ENCODE assay signal across 15 cellular contexts in the genomic region with DNA sequence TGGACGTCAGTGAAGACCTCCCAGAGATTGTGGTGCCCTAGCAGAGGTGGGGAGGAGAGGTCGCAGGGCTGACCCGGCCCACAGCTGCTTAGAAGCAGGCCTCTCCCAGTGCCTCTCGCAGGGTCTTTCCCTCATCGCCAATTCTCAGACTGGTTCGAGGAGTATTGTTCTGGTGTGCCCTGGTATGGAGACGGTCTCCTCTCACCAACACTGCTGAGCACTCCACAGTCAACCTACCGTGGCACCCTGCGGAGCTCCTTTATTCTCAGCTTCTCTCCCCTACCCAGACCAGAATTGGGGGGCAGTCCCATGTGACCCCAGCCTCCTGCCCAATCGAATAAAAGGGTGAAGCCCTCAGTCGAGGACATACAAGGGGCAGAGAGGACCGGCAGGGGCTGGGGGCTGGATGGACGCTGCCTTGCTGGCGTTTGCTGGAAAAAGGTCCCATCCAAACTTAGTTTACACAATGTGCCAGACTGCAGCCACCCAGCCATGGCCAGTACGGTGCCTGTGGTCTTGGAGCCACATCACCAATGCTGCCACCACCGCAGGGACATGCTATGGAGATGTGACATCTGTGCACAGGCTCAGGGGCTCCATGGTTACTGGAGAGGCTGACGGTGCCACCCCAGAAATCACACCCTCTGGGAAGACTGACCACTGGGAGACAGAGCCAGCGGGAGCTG.
A peak's percentile ranks its signal among the peaks of the same experiment; 100 is the strongest.
DNase-seq lines count a peak whose midpoint lies in the region; ATAC-seq and TF ChIP-seq lines count a peak whose summit lies in the region.
"Had no signal": no experiment of that assay in that cellular context is flagged by ENCODE, and none has a peak within 500 bp of the region (broad histone marks: within the 10 kb centered on the region; RNA-seq: fewer than 3 reads in every experiment).

No MANE protein-coding gene starts in this region.

- no peak overlapping the region for H3K23ac ChIP-seq in neuronal stem cell (ENCODE audit: low read depth, low read length, poor library complexity)

- H3K4me3 ChIP-seq in left ventricle myocardium inferior (no peak overlapping the region), ascending aorta (no peak overlapping the region), neuronal stem cell (ENCODE audit: low read length in 2 of 2) (no peak overlapping the region), upper lobe of right lung (no peak overlapping the region), mucosa of descending colon (no peak overlapping the region)
- H3K4me3 ChIP-seq: lung had no signal

- H2BK12ac ChIP-seq in neuronal stem cell (ENCODE audit: low read length), result no peak overlapping the region

- no peak for TF ChIP-seq CTCF in left ventricle myocardium inferior (IDR thresholded peaks at IDR 0.05; ENCODE audit: borderline replicate concordance)
- TF ChIP-seq CTCF in ascending aorta (IDR thresholded peaks at IDR 0.05), result no peak
- TF ChIP-seq CTCF in upper lobe of right lung (IDR thresholded peaks at IDR 0.05), result no peak
- no peak for TF ChIP-seq CTCF in mucosa of descending colon (IDR thresholded peaks at IDR 0.05)

- no peak overlapping the region for H3K14ac ChIP-seq in neuronal stem cell (ENCODE audit: low read length)

- peaks cover 34% of the 10 kb centered on the region for H3K4me1 ChIP-seq in left ventricle myocardium inferior
- peaks cover 3 to 14% of the 10 kb centered on the region in 2 donors for H3K4me1 ChIP-seq in ascending aorta
- H3K4me1 ChIP-seq in neuronal stem cell (ENCODE audit: control insufficient read depth in 2 of 2, insufficient read depth in 1 of 2, low read depth in 1 of 2, low read length in 2 of 2), result peaks cover 3 to 5% of the 10 kb centered on the region in 2 donors
- peaks cover 14% of the 10 kb centered on the region for H3K4me1 ChIP-seq in upper lobe of right lung
- peaks cover 8% of the 10 kb centered on the region for H3K4me1 ChIP-seq in mucosa of descending colon (ENCODE audit: low read depth)
- H3K4me1 ChIP-seq: parathyroid adenoma had no signal

- WGBS in neuronal stem cell (ENCODE audit: extremely low coverage in 2 of 2, insufficient read length in 2 of 2, insufficient replicate concordance in 1 of 2), 2 donors, result no CpG with 5 or more reads among the region's 18 CpGs

- intact Hi-C loops in Right ventricle myocardium inferior (cut with DNase I), result no loop called here
- intact Hi-C loops in left ventricle myocardium inferior (cut with micrococcal nuclease), result no loop called here
- intact Hi-C loops in ascending aorta (cut with DNase I), result no loop called here
- intact Hi-C loops in upper lobe of right lung (cut with DNase I), result no loop called here
- intact Hi-C loops in mucosa of descending colon (cut with DNase I, micrococcal nuclease), result no loop called here

- H2BK15ac ChIP-seq in neuronal stem cell (ENCODE audit: low read length), result no peak overlapping the region

- H3K27me3 ChIP-seq in left ventricle myocardium inferior (ENCODE audit: low read depth), result no peaks in the 10 kb centered on the region
- no peaks in the 10 kb centered on the region for H3K27me3 ChIP-seq in ascending aorta
- H3K27me3 ChIP-seq in neuronal stem cell (ENCODE audit: control insufficient read depth in 3 of 3, insufficient read depth in 3 of 3, low read depth in 1 of 3, low read length in 3 of 3), result peaks cover 0 to 3% (median 0%) of the 10 kb centered on the region in 3 experiments
- H3K27me3 ChIP-seq in upper lobe of right lung, result no peaks in the 10 kb centered on the region

- H4K8ac ChIP-seq in neuronal stem cell (ENCODE audit: low read depth, low read length), result no peak overlapping the region

- peak; percentile 44 for DNase-seq in Right ventricle myocardium inferior (ENCODE audit: missing footprints)
- no peak for DNase-seq in left ventricle myocardium inferior
- peak; percentile 7 to 55 for DNase-seq in ascending aorta (ENCODE audit: low spot score in 2 of 2)
- DNase-seq in neuronal stem cell (ENCODE audit: low spot score), result no peak
- peak; percentile 45 for DNase-seq in upper lobe of right lung
- no peak for DNase-seq in left lobe of liver (ENCODE audit: low spot score)
- no peak for DNase-seq in mucosa of descending colon
- DNase-seq: activated naive CD4-positive, alpha-beta T cell treated with anti-CD3 and anti-CD28 coated beads, Interleukin-2, amount 50 U/mL, for 16 hours; effector CD4-positive, alpha-beta T cell; glutamatergic neuron; SIG-M5; stimulated activated CD4-positive, alpha-beta T cell treated with anti-CD3 and anti-CD28 coated beads, Interleukin-12 subunit alpha, Interleukin-12 subunit beta, amount 100 ng/mL, for 4 hours had no signal

- no peak overlapping the region for H2BK120ac ChIP-seq in neuronal stem cell (ENCODE audit: low read depth, low read length)

- H3K79me1 ChIP-seq in neuronal stem cell (ENCODE audit: low read depth, low read length), result no peaks in the 10 kb centered on the region

- H3K18ac ChIP-seq in neuronal stem cell (ENCODE audit: low read length), result peak overlapping the region; percentile 42

- H3K9me3 ChIP-seq in left ventricle myocardium inferior (replicated peaks) (no peaks in the 10 kb centered on the region), ascending aorta (no peaks in the 10 kb centered on the region), neuronal stem cell (replicated peaks in 1 of 2; ENCODE audit: control insufficient read depth in 2 of 2, insufficient read depth in 1 of 2, low read depth in 1 of 2, low read length in 2 of 2) (no peaks in the 10 kb centered on the region), upper lobe of right lung (no peaks in the 10 kb centered on the region), mucosa of descending colon (no peaks in the 10 kb centered on the region)

- H3K4ac ChIP-seq in neuronal stem cell (ENCODE audit: low read length), result no peak overlapping the region

- H3K27ac ChIP-seq in left ventricle myocardium inferior (replicated peaks) (no peak overlapping the region), ascending aorta (no peak overlapping the region), neuronal stem cell (replicated peaks; ENCODE audit: low read length) (no peak overlapping the region), upper lobe of right lung (no peak overlapping the region)
- H3K27ac ChIP-seq: parathyroid adenoma, VCaP had no signal

- no peak for ATAC-seq in Right ventricle myocardium inferior
- no peak for ATAC-seq in upper lobe of right lung
- no peak for ATAC-seq in left lobe of liver
- no peak for ATAC-seq in mucosa of descending colon

- H3K36me3 ChIP-seq in left ventricle myocardium inferior (no peaks in the 10 kb centered on the region), ascending aorta (no peaks in the 10 kb centered on the region), neuronal stem cell (replicated peaks in 1 of 2; ENCODE audit: control insufficient read depth in 2 of 2, insufficient read depth in 2 of 2, low read length in 2 of 2) (no peaks in the 10 kb centered on the region), upper lobe of right lung (peaks cover 6% of the 10 kb centered on the region), mucosa of descending colon (ENCODE audit: low read depth) (no peaks in the 10 kb centered on the region)

- no peak overlapping the region for H3K4me2 ChIP-seq in neuronal stem cell (ENCODE audit: insufficient read depth, low read length, poor library complexity, severe bottlenecking)

- peak overlapping the region; percentile 17 for H2BK5ac ChIP-seq in neuronal stem cell (ENCODE audit: low read length)

- no peak overlapping the region for H2AK5ac ChIP-seq in neuronal stem cell (ENCODE audit: low read depth, low read length)

- no peak overlapping the region for H4K91ac ChIP-seq in neuronal stem cell (ENCODE audit: low read depth, low read length, poor library complexity)

- no peak overlapping the region for H3K9ac ChIP-seq in neuronal stem cell (ENCODE audit: low read depth, low read length, poor library complexity)
- H3K9ac ChIP-seq: parathyroid adenoma had no signal

- no peak overlapping the region for H2AFZ ChIP-seq in neuronal stem cell (ENCODE audit: low read length)
- H2AFZ ChIP-seq: parathyroid adenoma had no signal

Comparison
In these comparisons a context has a peak if more than half of its experiments do, and no peak if none do; other contexts are left out.
1. DNase-seq: peak in Right ventricle myocardium inferior (single experiment), ascending aorta (2 of 2) and upper lobe of right lung (single experiment); none in left ventricle myocardium inferior (single experiment), neuronal stem cell (single experiment), left lobe of liver (single experiment) and mucosa of descending colon (0 of 3).